8 cellular contexts compared by ENCODE assay signal in the genomic region with DNA sequence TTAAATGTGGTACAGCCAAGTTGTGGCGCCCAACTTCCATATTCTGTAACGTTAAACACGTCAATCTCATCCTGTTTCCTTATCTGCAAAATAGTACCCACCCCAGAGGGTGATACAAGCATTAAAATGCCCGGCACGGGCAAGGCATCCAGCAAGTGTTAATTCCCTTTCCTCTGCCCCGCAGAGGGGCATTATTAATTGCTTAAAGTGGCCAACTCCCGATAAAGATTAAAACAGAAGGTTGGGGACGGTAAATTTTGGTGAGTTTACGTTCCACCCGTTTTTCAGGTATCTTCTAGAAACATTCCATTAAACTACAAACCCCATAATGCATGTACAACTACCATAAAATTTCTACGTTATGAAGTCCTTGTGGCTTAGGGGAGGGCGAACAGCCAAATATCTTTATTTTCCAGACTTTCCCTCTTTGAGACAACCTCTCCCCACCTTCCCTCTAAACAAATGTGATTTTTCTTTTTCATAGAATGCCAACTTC. TPM values are rescaled to one million over a fixed set of nuclear protein-coding genes. Genes with fewer than 3 reads are reported as not detected.
DNase-seq lines count a peak whose midpoint lies in the region; ATAC-seq and TF ChIP-seq lines count a peak whose summit lies in the region.

No MANE protein-coding gene starts in this region.

- CTCF ChIA-PET in activated naive CD4-positive, alpha-beta T cell treated with anti-CD3 and anti-CD28 coated beads for 36 hours (lab: Charles Lee): interaction anchor here (1.0 kb wide), 1 partner anchor 35 kb away, joined by 3 read pairs; no protein-coding TSS in a partner anchor

- H3K4me3 Mint-ChIP-seq in activated naive CD4-positive, alpha-beta T cell treated with anti-CD3 and anti-CD28 coated beads for 36 hours: peak overlapping the region; percentile 94
- peak overlapping the region; percentile 91 for H3K4me3 Mint-ChIP-seq in central memory CD8-positive, alpha-beta T cell
- H3K4me3 Mint-ChIP-seq in memory B cell: peak overlapping the region; percentile 98

- H3K9me3 ChIP-seq in upper lobe of right lung: no peaks in the 10 kb centered on the region

- H3K27me3 ChIP-seq in upper lobe of right lung: no peaks in the 10 kb centered on the region

- peaks cover 11% of the 10 kb centered on the region for H3K4me1 Mint-ChIP-seq in activated naive CD4-positive, alpha-beta T cell treated with anti-CD3 and anti-CD28 coated beads for 36 hours (ENCODE audit: low read depth)
- peaks cover 27% of the 10 kb centered on the region for H3K4me1 Mint-ChIP-seq in central memory CD8-positive, alpha-beta T cell
- H3K4me1 Mint-ChIP-seq in memory B cell: peaks cover 16% of the 10 kb centered on the region

- peak overlapping the region; percentile 91 for H3K27ac ChIP-seq in upper lobe of right lung

- no peak for ATAC-seq in central memory CD8-positive, alpha-beta T cell (replicated peaks; ENCODE audit: extremely low read depth, poor library complexity, severe bottlenecking)
- ATAC-seq in memory B cell (ENCODE audit: low read depth) (no peak), upper lobe of right lung (no peak), GM21786 (IDR thresholded peaks at IDR 0.05; ENCODE audit: unreplicated experiment) (no peak)

- H3K36me3 ChIP-seq in upper lobe of right lung: peaks cover 4% of the 10 kb centered on the region

- peak overlapping the region; percentile 97 for H3K27ac Mint-ChIP-seq in activated naive CD4-positive, alpha-beta T cell treated with anti-CD3 and anti-CD28 coated beads for 36 hours
- peak overlapping the region; percentile 94 for H3K27ac Mint-ChIP-seq in central memory CD8-positive, alpha-beta T cell (ENCODE audit: low read depth)
- H3K27ac Mint-ChIP-seq in memory B cell: peak overlapping the region; percentile 99

- peak; percentile 28 for DNase-seq in activated naive CD4-positive, alpha-beta T cell treated with anti-CD3 and anti-CD28 coated beads for 36 hours
- DNase-seq in activated naive CD4-positive, alpha-beta T cell treated with anti-CD3 and anti-CD28 coated beads, Interleukin-2, amount 50 U/mL, for 16 hours: no peak
- DNase-seq in RPMI8226 (peak; percentile 46), memory B cell (ENCODE audit: low spot score in 2 of 2) (peak; percentile 29 to 44), upper lobe of right lung (no peak)
- DNase-seq in central memory CD8-positive, alpha-beta T cell (ENCODE audit: low spot score in 2 of 2): peak in 1 of 2 donors; percentile 17
- no peak for DNase-seq in activated CD4-positive, CD25-positive, alpha-beta regulatory T cell treated with anti-CD3 and anti-CD28 coated beads, Interleukin-2, amount 50 U/mL, for 72 hours

- no peaks in the 10 kb centered on the region for H3K27me3 Mint-ChIP-seq in activated naive CD4-positive, alpha-beta T cell treated with anti-CD3 and anti-CD28 coated beads for 36 hours (ENCODE audit: low read depth)
- no peaks in the 10 kb centered on the region for H3K27me3 Mint-ChIP-seq in central memory CD8-positive, alpha-beta T cell
- H3K27me3 Mint-ChIP-seq in memory B cell: no peaks in the 10 kb centered on the region

- H3K9me3 Mint-ChIP-seq in activated naive CD4-positive, alpha-beta T cell treated with anti-CD3 and anti-CD28 coated beads for 36 hours: no peaks in the 10 kb centered on the region
- no peaks in the 10 kb centered on the region for H3K9me3 Mint-ChIP-seq in central memory CD8-positive, alpha-beta T cell
- no peaks in the 10 kb centered on the region for H3K9me3 Mint-ChIP-seq in memory B cell

- H3K4me3 ChIP-seq in upper lobe of right lung: peak overlapping the region; percentile 64

- H3K4me1 ChIP-seq in upper lobe of right lung: peaks cover 12% of the 10 kb centered on the region

- H3K36me3 Mint-ChIP-seq in activated naive CD4-positive, alpha-beta T cell treated with anti-CD3 and anti-CD28 coated beads for 36 hours (ENCODE audit: low read depth): peaks cover 24% of the 10 kb centered on the region
- peaks cover 45% of the 10 kb centered on the region for H3K36me3 Mint-ChIP-seq in central memory CD8-positive, alpha-beta T cell (ENCODE audit: insufficient read depth)
- H3K36me3 Mint-ChIP-seq in memory B cell: no peaks in the 10 kb centered on the region

- TF ChIP-seq CTCF in upper lobe of right lung (IDR thresholded peaks at IDR 0.05): no peak

- intact Hi-C loops in activated naive CD4-positive, alpha-beta T cell treated with anti-CD3 and anti-CD28 coated beads for 36 hours (cut with micrococcal nuclease): loop anchor here (5.0 to 10.0 kb wide), 6 partner anchors 1078 to 1952 kb away; partner anchors contain the start of gene PLPP1
- intact Hi-C loops in upper lobe of right lung (cut with DNase I): no loop called here

RNA-seq across cellular contexts. Expression of gene GPBP1, which starts 1.3 kb away (rescaled TPM):
- 10 to 100 TPM; 91.5 to 91.9 TPM for total RNA-seq in activated naive CD4-positive, alpha-beta T cell treated with anti-CD3 and anti-CD28 coated beads for 36 hours
- 63.0 TPM for total RNA-seq in upper lobe of right lung

Comparison
In these comparisons a context has a peak if more than half of its experiments do, and no peak if none do; other contexts are left out.
1. DNase-seq: peak in activated naive CD4-positive, alpha-beta T cell treated with anti-CD3 and anti-CD28 coated beads for 36 hours (single experiment), RPMI8226 (single experiment) and memory B cell (2 of 2); none in activated naive CD4-positive, alpha-beta T cell treated with anti-CD3 and anti-CD28 coated beads, Interleukin-2, amount 50 U/mL, for 16 hours (single experiment), upper lobe of right lung (single experiment) and activated CD4-positive, CD25-positive, alpha-beta regulatory T cell treated with anti-CD3 and anti-CD28 coated beads, Interleukin-2, amount 50 U/mL, for 72 hours (single experiment).
2. Peak in every context shown above with its lines, with median percentiles within 50 percentile points of each other: H3K27ac Mint-ChIP-seq and H3K4me3 Mint-ChIP-seq.